Comparison of ENCODE assay signal across 1 cellular context in genomic region chr5:169826618-169827017, GRCh38.
TF ChIP-seq lines count a peak whose summit lies in the region.

No MANE protein-coding gene starts in this region.

TF ChIP-seq in SK-N-SH, 30 proteins besides CTCF, POLR2A, EP300 and RAD21 (continued from another document):
- TF ChIP-seq, protein P1, sequence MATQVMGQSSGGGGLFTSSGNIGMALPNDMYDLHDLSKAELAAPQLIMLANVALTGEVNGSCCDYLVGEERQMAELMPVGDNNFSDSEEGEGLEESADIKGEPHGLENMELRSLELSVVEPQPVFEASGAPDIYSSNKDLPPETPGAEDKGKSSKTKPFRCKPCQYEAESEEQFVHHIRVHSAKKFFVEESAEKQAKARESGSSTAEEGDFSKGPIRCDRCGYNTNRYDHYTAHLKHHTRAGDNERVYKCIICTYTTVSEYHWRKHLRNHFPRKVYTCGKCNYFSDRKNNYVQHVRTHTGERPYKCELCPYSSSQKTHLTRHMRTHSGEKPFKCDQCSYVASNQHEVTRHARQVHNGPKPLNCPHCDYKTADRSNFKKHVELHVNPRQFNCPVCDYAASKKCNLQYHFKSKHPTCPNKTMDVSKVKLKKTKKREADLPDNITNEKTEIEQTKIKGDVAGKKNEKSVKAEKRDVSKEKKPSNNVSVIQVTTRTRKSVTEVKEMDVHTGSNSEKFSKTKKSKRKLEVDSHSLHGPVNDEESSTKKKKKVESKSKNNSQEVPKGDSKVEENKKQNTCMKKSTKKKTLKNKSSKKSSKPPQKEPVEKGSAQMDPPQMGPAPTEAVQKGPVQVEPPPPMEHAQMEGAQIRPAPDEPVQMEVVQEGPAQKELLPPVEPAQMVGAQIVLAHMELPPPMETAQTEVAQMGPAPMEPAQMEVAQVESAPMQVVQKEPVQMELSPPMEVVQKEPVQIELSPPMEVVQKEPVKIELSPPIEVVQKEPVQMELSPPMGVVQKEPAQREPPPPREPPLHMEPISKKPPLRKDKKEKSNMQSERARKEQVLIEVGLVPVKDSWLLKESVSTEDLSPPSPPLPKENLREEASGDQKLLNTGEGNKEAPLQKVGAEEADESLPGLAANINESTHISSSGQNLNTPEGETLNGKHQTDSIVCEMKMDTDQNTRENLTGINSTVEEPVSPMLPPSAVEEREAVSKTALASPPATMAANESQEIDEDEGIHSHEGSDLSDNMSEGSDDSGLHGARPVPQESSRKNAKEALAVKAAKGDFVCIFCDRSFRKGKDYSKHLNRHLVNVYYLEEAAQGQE (IDR thresholded peaks at IDR 0.05; ENCODE audit: low read depth, low read length) = no peak
- no peak for TF ChIP-seq USF2 (IDR thresholded peaks at IDR 0.05; ENCODE audit: borderline replicate concordance, low read depth, low read length)
- TF ChIP-seq GATA2 (CRISPR knock-in tag; IDR thresholded peaks at IDR 0.05) = no peak
